In genomic region chr2:36409971-36410370, GRCh38 we compare ENCODE assay signal across 1 cellular context.
TF ChIP-seq lines count a peak whose summit lies in the region.

No MANE protein-coding gene starts in this region.

TF ChIP-seq in SK-N-SH, 30 proteins besides CTCF, POLR2A, EP300 and RAD21:
- no peak for TF ChIP-seq TEAD4 (IDR thresholded peaks at IDR 0.05; ENCODE audit: borderline replicate concordance, insufficient read depth)
- TF ChIP-seq ZBTB33 (IDR thresholded peaks at IDR 0.05; ENCODE audit: borderline replicate concordance, low read depth): no peak
- TF ChIP-seq GATA2 (CRISPR knock-in tag; IDR thresholded peaks at IDR 0.05): no peak
- TF ChIP-seq NRF1 (IDR thresholded peaks at IDR 0.05; ENCODE audit: low read depth, low read length): no peak
- TF ChIP-seq TAF1 (IDR thresholded peaks at IDR 0.05; ENCODE audit: borderline replicate concordance, low read depth, low read length): no peak
- no peak for TF ChIP-seq MAX (IDR thresholded peaks at IDR 0.05; ENCODE audit: low read depth)
- no peak for TF ChIP-seq FOXJ3 (CRISPR knock-in tag; IDR thresholded peaks at IDR 0.05)
- no peak for TF ChIP-seq SMC3 (IDR thresholded peaks at IDR 0.05; ENCODE audit: low read depth, low read length)
- no peak for TF ChIP-seq NFIC (IDR thresholded peaks at IDR 0.05; ENCODE audit: borderline replicate concordance)
- TF ChIP-seq USF2 (IDR thresholded peaks at IDR 0.05; ENCODE audit: borderline replicate concordance, low read depth, low read length): no peak
- TF ChIP-seq FOSL2 (IDR thresholded peaks at IDR 0.05; ENCODE audit: borderline replicate concordance, low read depth): no peak
- no peak for TF ChIP-seq TCF12 (IDR thresholded peaks at IDR 0.05)
